ENCODE assay signal across 26 cellular contexts in genomic region chr12:10936495-10936894, GRCh38. TPM values are rescaled to one million over a fixed set of nuclear protein-coding genes. Genes with fewer than 3 reads are reported as not detected.
"Had no signal": no experiment of that assay in that cellular context is flagged by ENCODE, and none has a peak within 500 bp of the region (broad histone marks: within the 10 kb centered on the region; RNA-seq: fewer than 3 reads in every experiment).

No MANE protein-coding gene starts in this region.

- H3K27me3 ChIP-seq: dorsolateral prefrontal cortex, heart left ventricle, neutrophil, right lobe of liver, suprapubic skin, thyroid gland, upper lobe of left lung, uterus had no signal

- H3K27ac ChIP-seq: dorsolateral prefrontal cortex, heart left ventricle, neutrophil, psoas muscle, right lobe of liver, suprapubic skin, thyroid gland, upper lobe of left lung, uterus had no signal

- FAIRE-seq: islet of Langerhans had no signal

- H3K9me3 ChIP-seq: heart left ventricle, neutrophil, psoas muscle, right lobe of liver, suprapubic skin, thyroid gland, upper lobe of left lung, uterus had no signal

- H3K36me3 ChIP-seq: heart left ventricle, neutrophil, right lobe of liver, suprapubic skin, thyroid gland, upper lobe of left lung, uterus had no signal

- H3K27me3 Mint-ChIP-seq: naive thymus-derived CD4-positive, alpha-beta T cell had no signal

- H3K4me3 Mint-ChIP-seq: naive thymus-derived CD4-positive, alpha-beta T cell had no signal

- ATAC-seq: heart left ventricle; naive thymus-derived CD4-positive, alpha-beta T cell; psoas muscle; right lobe of liver had no signal

- DNase-seq: cortex of kidney; dorsolateral prefrontal cortex; effector CD8-positive, alpha-beta T cell; foreskin melanocyte; heart left ventricle; hippocampal formation; kidney glomerular epithelial cell; naive thymus-derived CD4-positive, alpha-beta T cell; psoas muscle; retina; right lobe of liver; stimulated activated CD4-positive, alpha-beta T cell treated with anti-CD3 and anti-CD28 coated beads, Interleukin-4, amount 100 ng/mL, for 24 hours; stimulated activated naive CD4-positive, alpha-beta T cell; thyroid gland; upper lobe of left lung; uterus had no signal

- H3K4me1 ChIP-seq: heart left ventricle, psoas muscle, right lobe of liver, suprapubic skin, thyroid gland, upper lobe of left lung, uterus had no signal

- H3K4me3 ChIP-seq: dorsolateral prefrontal cortex, heart left ventricle, psoas muscle, right lobe of liver, suprapubic skin, thyroid gland, upper lobe of left lung, uterus had no signal

- H3K9me3 Mint-ChIP-seq: naive thymus-derived CD4-positive, alpha-beta T cell had no signal

RNA-seq across cellular contexts. Expression of gene PRH2, which starts 7.5 kb away (rescaled TPM):
- total RNA-seq: glomerular endothelial cell, heart left ventricle, lung microvascular endothelial cell, mesenteric fat pad, mononuclear cell, psoas muscle, right lobe of liver, thyroid gland, uterus had no signal
- polyA plus RNA-seq: esophagus; heart left ventricle; naive thymus-derived CD4-positive, alpha-beta T cell; neural cell; psoas muscle had no signal

RNA-seq across cellular contexts. Expression of gene TAS2R13, which starts 27.1 kb away (rescaled TPM):
- polyA plus RNA-seq: esophagus; naive thymus-derived CD4-positive, alpha-beta T cell had no signal

RNA-seq across cellular contexts. Expression of gene TAS2R50, which starts 50.2 kb away (rescaled TPM):
- polyA plus RNA-seq: esophagus; liver; naive thymus-derived CD4-positive, alpha-beta T cell; neural cell had no signal
